In the genomic region with DNA sequence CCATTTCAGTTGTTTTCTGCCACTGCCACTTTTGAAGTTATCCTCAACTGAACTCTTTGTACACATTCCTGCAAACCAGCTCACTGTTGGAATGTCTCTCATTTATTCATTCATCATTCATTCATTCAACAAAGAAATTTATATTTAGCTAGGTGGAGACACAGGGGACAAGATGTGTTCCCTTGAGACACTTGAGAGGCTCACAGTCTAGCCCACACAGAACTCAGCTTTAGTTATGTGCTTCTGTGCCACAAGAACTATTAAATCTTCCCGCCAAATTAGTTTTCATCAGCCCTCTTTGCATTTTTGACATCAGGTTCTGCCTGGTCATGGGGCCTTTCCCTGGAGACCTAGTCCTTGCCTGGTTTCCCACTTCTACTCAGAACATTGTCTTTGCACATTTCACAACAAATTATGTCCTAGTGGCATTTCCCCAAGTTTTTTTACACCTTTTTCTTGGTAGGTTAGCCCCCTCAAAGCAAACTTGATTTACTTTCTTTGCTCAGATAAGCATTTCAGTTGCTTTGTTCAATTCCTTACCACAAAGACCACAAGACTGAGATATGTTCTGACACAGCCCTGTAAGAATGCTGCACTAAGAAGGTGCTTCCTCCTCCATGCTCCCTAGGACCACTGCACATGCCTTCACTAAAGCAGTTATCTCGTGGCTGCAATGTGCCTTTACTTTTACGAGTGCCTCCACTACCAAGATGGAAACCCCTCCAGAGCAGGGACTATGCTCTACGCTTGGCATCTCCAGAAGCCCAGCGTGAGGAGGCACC, we compare ENCODE assay signal across 12 cellular contexts. TPM values are rescaled to one million over a fixed set of nuclear protein-coding genes. Genes with fewer than 3 reads are reported as not detected.
DNase-seq lines count a peak whose midpoint lies in the region; ATAC-seq and TF ChIP-seq lines count a peak whose summit lies in the region.
"Had no signal": no experiment of that assay in that cellular context is flagged by ENCODE, and none has a peak within 500 bp of the region (broad histone marks: within the 10 kb centered on the region; RNA-seq: fewer than 3 reads in every experiment).

No MANE protein-coding gene starts in this region.

- peaks cover 27% of the 10 kb centered on the region for H3K4me1 Mint-ChIP-seq in activated CD4-positive, alpha-beta T cell treated with anti-CD3 and anti-CD28 coated beads for 36 hours

- no peak overlapping the region for H3K4me3 Mint-ChIP-seq in activated CD4-positive, alpha-beta T cell treated with anti-CD3 and anti-CD28 coated beads for 36 hours

- intact Hi-C loops in activated CD4-positive, alpha-beta T cell treated with anti-CD3 and anti-CD28 coated beads for 36 hours (cut with DNase I, micrococcal nuclease) = loop anchor here in 1 of 2 experiments (5.0 kb wide), 1 partner anchor 48 kb away; no protein-coding TSS in a partner anchor
- intact Hi-C loops in mucosa of descending colon (cut with DNase I, micrococcal nuclease) = no loop called here

- in situ Hi-C loops in astrocyte of the cerebellum (cut with HindIII; ENCODE audit: low sequenced_read_pairs) = no loop called here

- H3K27ac Mint-ChIP-seq in activated CD4-positive, alpha-beta T cell treated with anti-CD3 and anti-CD28 coated beads for 36 hours = no peak overlapping the region

- H3K9ac ChIP-seq in KMS-11 = no peak overlapping the region

- ATAC-seq in activated CD4-positive, alpha-beta T cell treated with anti-CD3 and anti-CD28 coated beads for 36 hours = peak; percentile 61
- ATAC-seq in mucosa of descending colon = no peak
- ATAC-seq: A549 had no signal

- POLR2A ChIA-PET in activated CD4-positive, alpha-beta T cell treated with anti-CD3 and anti-CD28 coated beads for 36 hours (lab: Charles Lee) = no interaction called here

- H3K27ac ChIP-seq in KMS-11 (no peak overlapping the region), substantia nigra (ENCODE audit: low read depth, low read length, poor library complexity, severe bottlenecking) (no peak overlapping the region)
- H3K27ac ChIP-seq: A549 had no signal

- no peak for TF ChIP-seq CTCF in KMS-11 (conservative IDR thresholded peaks at IDR 0.05; ENCODE audit: low read depth, low read length)
- no peak for TF ChIP-seq CTCF in astrocyte of the cerebellum (IDR thresholded peaks at IDR 0.05; ENCODE audit: low read depth, low read length, missing control alignments)
- TF ChIP-seq CTCF in retinal pigment epithelial cell (conservative IDR thresholded peaks at IDR 0.05; ENCODE audit: low read depth, low read length) = no peak
- TF ChIP-seq CTCF in mucosa of descending colon (IDR thresholded peaks at IDR 0.05) = no peak

- peaks cover 27% of the 10 kb centered on the region for H3K27me3 Mint-ChIP-seq in activated CD4-positive, alpha-beta T cell treated with anti-CD3 and anti-CD28 coated beads for 36 hours

- no peaks in the 10 kb centered on the region for H3K9me3 ChIP-seq in mucosa of descending colon
- H3K9me3 ChIP-seq: A549 had no signal

- H3K4me1 ChIP-seq in KMS-11 (ENCODE audit: low read depth, poor library complexity, severe bottlenecking) (peaks cover 16% of the 10 kb centered on the region), mucosa of descending colon (ENCODE audit: low read depth) (no peaks in the 10 kb centered on the region)
- H3K4me1 ChIP-seq: A549 had no signal

- H3K36me3 Mint-ChIP-seq in activated CD4-positive, alpha-beta T cell treated with anti-CD3 and anti-CD28 coated beads for 36 hours (ENCODE audit: low read depth) = no peaks in the 10 kb centered on the region

- H3K9me3 Mint-ChIP-seq in activated CD4-positive, alpha-beta T cell treated with anti-CD3 and anti-CD28 coated beads for 36 hours (ENCODE audit: low read depth) = no peaks in the 10 kb centered on the region

- no peak for DNase-seq in activated CD4-positive, alpha-beta T cell treated with anti-CD3 and anti-CD28 coated beads for 36 hours
- no peak for DNase-seq in activated CD4-positive, alpha-beta T cell treated with anti-CD3 and anti-CD28 coated beads for 48 hours
- DNase-seq in astrocyte of the cerebellum (ENCODE audit: low read depth) = peak; percentile 89
- peak; percentile 48 for DNase-seq in retinal pigment epithelial cell (ENCODE audit: low read depth)
- DNase-seq in mucosa of descending colon = no peak
- no peak for DNase-seq in Ammon's horn (ENCODE audit: low spot score)
- DNase-seq in substantia nigra (lab: John Stamatoyannopoulos, UW) = no peak
- DNase-seq: activated CD8-positive, alpha-beta memory T cell treated with anti-CD3 and anti-CD28 coated beads, Interleukin-2, amount 50 U/mL, for 4 hours; foreskin fibroblast; midbrain had no signal

- H3K4me3 ChIP-seq in KMS-11 (IDR thresholded peaks at IDR 0.05; ENCODE audit: insufficient read depth, low read depth, low read length) (no peak overlapping the region), astrocyte of the cerebellum (ENCODE audit: low read depth, low read length) (no peak overlapping the region), retinal pigment epithelial cell (ENCODE audit: low read length) (no peak overlapping the region), mucosa of descending colon (no peak overlapping the region)
- H3K4me3 ChIP-seq: A549 had no signal

- H3K79me2 ChIP-seq in KMS-11 (ENCODE audit: insufficient read depth, low read depth) = no peaks in the 10 kb centered on the region

- CTCF ChIA-PET in activated CD4-positive, alpha-beta T cell treated with anti-CD3 and anti-CD28 coated beads for 36 hours (lab: Charles Lee) = interaction anchor here (0.8 to 2.1 kb wide), 2 partner anchors 34 to 114 kb away, joined by 3 to 6 read pairs; no protein-coding TSS in a partner anchor

- no peak overlapping the region for H2AFZ ChIP-seq in KMS-11 (ENCODE audit: low read depth)

- H3K36me3 ChIP-seq in KMS-11 (ENCODE audit: insufficient read depth) = no peaks in the 10 kb centered on the region
- no peaks in the 10 kb centered on the region for H3K36me3 ChIP-seq in mucosa of descending colon (ENCODE audit: low read depth)

- H3K27me3 ChIP-seq in KMS-11 (ENCODE audit: insufficient read depth, low read depth) = no peaks in the 10 kb centered on the region

- no peaks in the 10 kb centered on the region for H4K20me1 ChIP-seq in KMS-11 (ENCODE audit: insufficient read depth)

- 0 out of 2 replicates have a peak overlapping the region, but pooled peaks have one; percentile 5 for H3K4me2 ChIP-seq in KMS-11
- H3K4me2 ChIP-seq: A549 had no signal

RNA-seq across cellular contexts. Expression of gene ILDR2, which starts 31.0 kb away (rescaled TPM):
- total RNA-seq in activated CD4-positive, alpha-beta T cell treated with anti-CD3 and anti-CD28 coated beads for 36 hours = 10 to 100 TPM in 1 of 2 experiments, 1 to 10 TPM in 1; 9.1 to 14.6 TPM
- total RNA-seq in mucosa of descending colon = 1 to 10 TPM in 1 of 3 donors, under 1 TPM in 2; 0.46 to 7.3 (median 0.52) TPM

RNA-seq across cellular contexts. Expression of gene MAEL, which starts 44.7 kb away (rescaled TPM):
- total RNA-seq in activated CD4-positive, alpha-beta T cell treated with anti-CD3 and anti-CD28 coated beads for 36 hours = under 1 TPM in 1 of 2 experiments, not detected in 1; 0.11 TPM
- under 1 TPM in 1 of 3 donors, not detected in 2; 0.92 TPM for total RNA-seq in mucosa of descending colon

Comparison
In these comparisons a context has a peak if more than half of its experiments do, and no peak if none do; other contexts are left out.
1. DNase-seq: peak in astrocyte of the cerebellum (single experiment) and retinal pigment epithelial cell (single experiment); none in activated CD4-positive, alpha-beta T cell treated with anti-CD3 and anti-CD28 coated beads for 36 hours (single experiment), activated CD4-positive, alpha-beta T cell treated with anti-CD3 and anti-CD28 coated beads for 48 hours (single experiment), mucosa of descending colon (0 of 3), Ammon's horn (single experiment) and substantia nigra (0 of 49).